Comparison of ENCODE assay signal across 1 cellular context in genomic region chr3:8767181-8767666, GRCh38.
TF ChIP-seq lines count a peak whose summit lies in the region.

No MANE protein-coding gene starts in this region.

TF ChIP-seq in IMR-90, 13 proteins besides CTCF, POLR2A, EP300 and RAD21:
- TF ChIP-seq MAFK (IDR thresholded peaks at IDR 0.05; ENCODE audit: low read depth, low read length) (no peak), MAZ (IDR thresholded peaks at IDR 0.05; ENCODE audit: borderline replicate concordance, low read depth, low read length) (no peak), RCOR1 (IDR thresholded peaks at IDR 0.05; ENCODE audit: insufficient replicate concordance, low read length) (no peak), CEBPB (IDR thresholded peaks at IDR 0.05; ENCODE audit: low read depth, low read length) (no peak), CHD1 (IDR thresholded peaks at IDR 0.05; ENCODE audit: low read depth, low read length) (no peak), FOS (IDR thresholded peaks at IDR 0.05; ENCODE audit: low read depth, low read length) (no peak), ELK1 (IDR thresholded peaks at IDR 0.05; ENCODE audit: borderline replicate concordance, low read depth, low read length) (no peak), BHLHE40 (IDR thresholded peaks at IDR 0.05; ENCODE audit: low read depth, low read length) (no peak), NFE2L2 (IDR thresholded peaks at IDR 0.05; ENCODE audit: low read depth, low read length) (no peak), MXI1 (IDR thresholded peaks at IDR 0.05; ENCODE audit: borderline replicate concordance, low read depth, low read length) (no peak), RFX5 (IDR thresholded peaks at IDR 0.05; ENCODE audit: low read depth, low read length) (no peak), SMC3 (IDR thresholded peaks at IDR 0.05; ENCODE audit: low read depth, low read length) (no peak)
- TF ChIP-seq, protein P1, sequence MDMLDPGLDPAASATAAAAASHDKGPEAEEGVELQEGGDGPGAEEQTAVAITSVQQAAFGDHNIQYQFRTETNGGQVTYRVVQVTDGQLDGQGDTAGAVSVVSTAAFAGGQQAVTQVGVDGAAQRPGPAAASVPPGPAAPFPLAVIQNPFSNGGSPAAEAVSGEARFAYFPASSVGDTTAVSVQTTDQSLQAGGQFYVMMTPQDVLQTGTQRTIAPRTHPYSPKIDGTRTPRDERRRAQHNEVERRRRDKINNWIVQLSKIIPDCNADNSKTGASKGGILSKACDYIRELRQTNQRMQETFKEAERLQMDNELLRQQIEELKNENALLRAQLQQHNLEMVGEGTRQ (IDR thresholded peaks at IDR 0.05; ENCODE audit: low read depth, low read length): no peak
